In the genomic region with DNA sequence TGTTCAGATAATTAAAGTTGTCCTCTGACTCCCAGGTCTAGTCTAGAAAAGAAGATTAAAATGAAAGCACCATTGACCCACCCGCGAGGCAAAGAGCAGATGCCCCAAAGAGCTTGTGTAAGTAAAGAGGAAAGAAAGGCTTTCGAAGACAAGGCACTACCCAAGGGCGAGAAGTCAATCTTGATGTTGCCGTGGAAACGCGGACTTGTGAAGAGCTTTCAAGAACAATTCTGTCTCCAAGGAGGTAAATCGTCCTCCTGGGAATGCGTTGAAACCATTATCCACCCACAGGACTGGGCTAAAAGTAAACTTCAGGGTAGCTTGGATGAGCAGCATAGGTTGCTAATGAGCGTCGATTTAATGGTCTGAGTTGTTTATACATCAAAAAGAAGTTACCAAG, we compare ENCODE assay signal across 2 cellular contexts.
A peak's percentile ranks its signal among the peaks of the same experiment; 100 is the strongest.
TF ChIP-seq lines count a peak whose summit lies in the region.

No MANE protein-coding gene starts in this region.

TF ChIP-seq in GM23338, 12 proteins besides CTCF, POLR2A, EP300 and RAD21 (continues in another document):
- TF ChIP-seq ZNF114 (CRISPR knock-in tag; IDR thresholded peaks at IDR 0.05) (no peak), STAT1 (IDR thresholded peaks at IDR 0.05; ENCODE audit: unreplicated experiment) (no peak), EZH2 (IDR thresholded peaks at IDR 0.05; ENCODE audit: low read depth, unreplicated experiment) (no peak), JUNB (IDR thresholded peaks at IDR 0.05; ENCODE audit: unreplicated experiment) (no peak), CREB1 (CRISPR knock-in tag; IDR thresholded peaks at IDR 0.05; ENCODE audit: low read depth) (no peak), POLR2AphosphoS5 (IDR thresholded peaks at IDR 0.05; ENCODE audit: low read depth) (no peak), NANOG (IDR thresholded peaks at IDR 0.05; ENCODE audit: borderline replicate concordance) (no peak), ZNF331 (CRISPR knock-in tag; IDR thresholded peaks at IDR 0.05; ENCODE audit: low read depth) (no peak), EZH2phosphoT487 (IDR thresholded peaks at IDR 0.05; ENCODE audit: unreplicated experiment) (no peak)
- TF ChIP-seq, protein P1, sequence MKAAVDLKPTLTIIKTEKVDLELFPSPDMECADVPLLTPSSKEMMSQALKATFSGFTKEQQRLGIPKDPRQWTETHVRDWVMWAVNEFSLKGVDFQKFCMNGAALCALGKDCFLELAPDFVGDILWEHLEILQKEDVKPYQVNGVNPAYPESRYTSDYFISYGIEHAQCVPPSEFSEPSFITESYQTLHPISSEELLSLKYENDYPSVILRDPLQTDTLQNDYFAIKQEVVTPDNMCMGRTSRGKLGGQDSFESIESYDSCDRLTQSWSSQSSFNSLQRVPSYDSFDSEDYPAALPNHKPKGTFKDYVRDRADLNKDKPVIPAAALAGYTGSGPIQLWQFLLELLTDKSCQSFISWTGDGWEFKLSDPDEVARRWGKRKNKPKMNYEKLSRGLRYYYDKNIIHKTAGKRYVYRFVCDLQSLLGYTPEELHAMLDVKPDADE (IDR thresholded peaks at IDR 0.05): no peak
- TF ChIP-seq, protein P2, sequence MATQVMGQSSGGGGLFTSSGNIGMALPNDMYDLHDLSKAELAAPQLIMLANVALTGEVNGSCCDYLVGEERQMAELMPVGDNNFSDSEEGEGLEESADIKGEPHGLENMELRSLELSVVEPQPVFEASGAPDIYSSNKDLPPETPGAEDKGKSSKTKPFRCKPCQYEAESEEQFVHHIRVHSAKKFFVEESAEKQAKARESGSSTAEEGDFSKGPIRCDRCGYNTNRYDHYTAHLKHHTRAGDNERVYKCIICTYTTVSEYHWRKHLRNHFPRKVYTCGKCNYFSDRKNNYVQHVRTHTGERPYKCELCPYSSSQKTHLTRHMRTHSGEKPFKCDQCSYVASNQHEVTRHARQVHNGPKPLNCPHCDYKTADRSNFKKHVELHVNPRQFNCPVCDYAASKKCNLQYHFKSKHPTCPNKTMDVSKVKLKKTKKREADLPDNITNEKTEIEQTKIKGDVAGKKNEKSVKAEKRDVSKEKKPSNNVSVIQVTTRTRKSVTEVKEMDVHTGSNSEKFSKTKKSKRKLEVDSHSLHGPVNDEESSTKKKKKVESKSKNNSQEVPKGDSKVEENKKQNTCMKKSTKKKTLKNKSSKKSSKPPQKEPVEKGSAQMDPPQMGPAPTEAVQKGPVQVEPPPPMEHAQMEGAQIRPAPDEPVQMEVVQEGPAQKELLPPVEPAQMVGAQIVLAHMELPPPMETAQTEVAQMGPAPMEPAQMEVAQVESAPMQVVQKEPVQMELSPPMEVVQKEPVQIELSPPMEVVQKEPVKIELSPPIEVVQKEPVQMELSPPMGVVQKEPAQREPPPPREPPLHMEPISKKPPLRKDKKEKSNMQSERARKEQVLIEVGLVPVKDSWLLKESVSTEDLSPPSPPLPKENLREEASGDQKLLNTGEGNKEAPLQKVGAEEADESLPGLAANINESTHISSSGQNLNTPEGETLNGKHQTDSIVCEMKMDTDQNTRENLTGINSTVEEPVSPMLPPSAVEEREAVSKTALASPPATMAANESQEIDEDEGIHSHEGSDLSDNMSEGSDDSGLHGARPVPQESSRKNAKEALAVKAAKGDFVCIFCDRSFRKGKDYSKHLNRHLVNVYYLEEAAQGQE (IDR thresholded peaks at IDR 0.05; ENCODE audit: unreplicated experiment): no peak

TF ChIP-seq in K562, 482 proteins besides CTCF, POLR2A, EP300 and RAD21:
- TF ChIP-seq RFX1 (IDR thresholded peaks at IDR 0.05) (peak; percentile 71), ZBED1 (IDR thresholded peaks at IDR 0.05) (no peak)
